22 cellular contexts compared by ENCODE assay signal in genomic region chr6:137190710-137191109, GRCh38. TPM values are rescaled to one million over a fixed set of nuclear protein-coding genes. Genes with fewer than 3 reads are reported as not detected.
"Had no signal": no experiment of that assay in that cellular context is flagged by ENCODE, and none has a peak within 500 bp of the region (broad histone marks: within the 10 kb centered on the region; RNA-seq: fewer than 3 reads in every experiment).

No MANE protein-coding gene starts in this region.

- H3K4me1 ChIP-seq: colonic mucosa, pancreas had no signal

- ATAC-seq: esophagus mucosa; gastrocnemius medialis; left lobe of liver; pancreas; right cardiac atrium; stimulated activated memory B cell treated with anti-CD40 and anti-IgM and Interleukin-4, amounts not matched to agents 10 μg/mL and 1 μg/mL and 100 μg/mL, for 72 hours had no signal

- H3K36me3 ChIP-seq: colonic mucosa, gastrocnemius medialis, heart right ventricle, pancreas, vagina had no signal

- H3K4me2 ChIP-seq: smooth muscle cell had no signal

- H3K27me3 ChIP-seq: colonic mucosa, gastrocnemius medialis, heart right ventricle, pancreas, vagina had no signal

- H3K9me3 ChIP-seq: colonic mucosa, gastrocnemius medialis, vagina had no signal

- H3K4me3 ChIP-seq: colonic mucosa, gastrocnemius medialis, heart right ventricle, lung, pancreas, smooth muscle cell, vagina had no signal

- H3K27ac ChIP-seq: colonic mucosa, pancreas, vagina had no signal

- DNase-seq: colonic mucosa; effector CD8-positive, alpha-beta T cell; gastrocnemius medialis; heart right ventricle; islet precursor cell; mesendoderm; naive B cell; occipital lobe; pancreas; right cardiac atrium; stimulated activated CD4-positive, alpha-beta T cell treated with anti-CD3 and anti-CD28 coated beads, Interleukin-4, amount 100 ng/mL, for 1 hour; substantia nigra had no signal

RNA-seq across cellular contexts. Expression of gene IL22RA2, which starts 17.3 kb away (rescaled TPM):
- total RNA-seq: cerebellum, dermis microvascular lymphatic vessel endothelial cell, esophagus mucosa, fibroblast of villous mesenchyme, gastrocnemius medialis, left lobe of liver, occipital lobe, progenitor cell of endocrine pancreas, smooth muscle cell, vagina had no signal
- polyA plus RNA-seq: heart right ventricle, pancreas, smooth muscle cell had no signal
